Comparison of ENCODE assay signal across 13 cellular contexts in genomic region chr18:24063121-24063731, GRCh38. TPM values are rescaled to one million over a fixed set of nuclear protein-coding genes. Genes with fewer than 3 reads are reported as not detected.
DNase-seq lines count a peak whose midpoint lies in the region; ATAC-seq and FAIRE-seq lines count a peak whose summit lies in the region.
"Had no signal": no experiment of that assay in that cellular context is flagged by ENCODE, and none has a peak within 500 bp of the region (broad histone marks: within the 10 kb centered on the region; RNA-seq: fewer than 3 reads in every experiment).

No MANE protein-coding gene starts in this region.

- DNase-seq in stimulated activated CD4-positive, alpha-beta T cell treated with anti-CD3 and anti-CD28 coated beads, Interleukin-4, amount 100 ng/mL, for 24 hours: peak; percentile 34
- DNase-seq in stimulated activated CD4-positive, alpha-beta T cell treated with anti-CD3 and anti-CD28 coated beads, Interleukin-1b, Interleukin-23, amount 100 ng/mL, for 48 hours: no peak
- DNase-seq in glomerular visceral epithelial cell (ENCODE audit: extremely low spot score) (peak; percentile 48), SHP77 treated with DMSO at 0.1 percent for 48 hours (lab: John Stamatoyannopoulos, UW) (no peak), superior temporal gyrus (ENCODE audit: extremely low spot score) (no peak), small intestine (no peak), SW 1271 (lab: John Stamatoyannopoulos, UW) (no peak)
- DNase-seq: activated B cell treated with CpG ODN at 0.5 μM for 24 hours, NCI-H446 treated with DMSO at 0.1 percent for 48 hours had no signal

- 57 to 81% (median 69%) methylated on average over 4 of the region's 4 CpGs for WGBS in small intestine, 3 donors

- no peaks in the 10 kb centered on the region for H3K9me3 ChIP-seq in small intestine (ENCODE audit: control insufficient read depth, low read depth)
- H3K9me3 ChIP-seq: HAP-1 had no signal

- no peak overlapping the region for H3K27ac ChIP-seq in small intestine (ENCODE audit: low read depth in 1 of 2, low read length in 1 of 2)

- H3K27ac Mint-ChIP-seq in activated T-helper 17 cell treated with anti-CD3 and anti-CD28 coated beads, Interleukin-2, amount 50 U/mL, for 72 hours: peak overlapping the region; percentile 84
- H3K27ac Mint-ChIP-seq: activated B cell treated with CpG ODN at 0.5 μM for 24 hours had no signal

- peaks cover 48% of the 10 kb centered on the region for H3K36me3 Mint-ChIP-seq in activated T-helper 17 cell treated with anti-CD3 and anti-CD28 coated beads, Interleukin-2, amount 50 U/mL, for 72 hours (ENCODE audit: low read depth)

- H3K4me3 Mint-ChIP-seq in activated T-helper 17 cell treated with anti-CD3 and anti-CD28 coated beads, Interleukin-2, amount 50 U/mL, for 72 hours: peak overlapping the region; percentile 66
- H3K4me3 Mint-ChIP-seq: activated B cell treated with CpG ODN at 0.5 μM for 24 hours had no signal

- peaks cover 67% of the 10 kb centered on the region for H3K4me1 Mint-ChIP-seq in activated T-helper 17 cell treated with anti-CD3 and anti-CD28 coated beads, Interleukin-2, amount 50 U/mL, for 72 hours

- H3K36me3 ChIP-seq in small intestine (ENCODE audit: control insufficient read depth in 2 of 2, insufficient read depth in 2 of 2, low read length in 2 of 2): no peaks in the 10 kb centered on the region
- H3K36me3 ChIP-seq: HAP-1 had no signal

- H3K9me3 Mint-ChIP-seq in activated T-helper 17 cell treated with anti-CD3 and anti-CD28 coated beads, Interleukin-2, amount 50 U/mL, for 72 hours: no peaks in the 10 kb centered on the region
- H3K9me3 Mint-ChIP-seq: activated B cell treated with CpG ODN at 0.5 μM for 24 hours had no signal

- peak; percentile 93 for ATAC-seq in activated T-helper 17 cell treated with anti-CD3 and anti-CD28 coated beads, Interleukin-2, amount 50 U/mL, for 72 hours (replicated peaks)
- ATAC-seq: Right ventricle myocardium inferior had no signal

- FAIRE-seq in small intestine (lab: Jason Lieb, UNC): no peak
- FAIRE-seq: endometrium had no signal

- H3K27me3 Mint-ChIP-seq in activated T-helper 17 cell treated with anti-CD3 and anti-CD28 coated beads, Interleukin-2, amount 50 U/mL, for 72 hours: no peaks in the 10 kb centered on the region
- H3K27me3 Mint-ChIP-seq: activated B cell treated with CpG ODN at 0.5 μM for 24 hours had no signal

- H3K4me1 ChIP-seq in small intestine (ENCODE audit: control insufficient read depth in 2 of 2, insufficient read depth in 1 of 2, low read depth in 1 of 2, low read length in 1 of 2): peaks cover 0 to 2% of the 10 kb centered on the region in 2 donors

- no peaks in the 10 kb centered on the region for H3K27me3 ChIP-seq in small intestine (ENCODE audit: control insufficient read depth in 2 of 2, insufficient read depth in 2 of 2, low read length in 2 of 2)

- no peak overlapping the region for H3K4me3 ChIP-seq in small intestine (ENCODE audit: low read depth in 1 of 2, low read length in 2 of 2)
- H3K4me3 ChIP-seq: HAP-1 had no signal

RNA-seq across cellular contexts. Expression of gene TTC39C, which starts 48.7 kb away (rescaled TPM):
- total RNA-seq in activated T-helper 17 cell treated with anti-CD3 and anti-CD28 coated beads, Interleukin-2, amount 50 U/mL, for 72 hours: 10 to 100 TPM; 59.6 to 76.7 TPM
- 10 to 100 TPM in 1 of 3 donors, 1 to 10 TPM in 2; 4.9 to 10.3 (median 6.9) TPM for polyA plus RNA-seq in small intestine

Comparison
In these comparisons a context has a peak if more than half of its experiments do, and no peak if none do; other contexts are left out.
1. DNase-seq: peak in stimulated activated CD4-positive, alpha-beta T cell treated with anti-CD3 and anti-CD28 coated beads, Interleukin-4, amount 100 ng/mL, for 24 hours (single experiment) and glomerular visceral epithelial cell (single experiment); none in stimulated activated CD4-positive, alpha-beta T cell treated with anti-CD3 and anti-CD28 coated beads, Interleukin-1b, Interleukin-23, amount 100 ng/mL, for 48 hours (single experiment), SHP77 treated with DMSO at 0.1 percent for 48 hours (single experiment), superior temporal gyrus (single experiment), small intestine (single experiment) and SW 1271 (0 of 2).